In the genomic region with DNA sequence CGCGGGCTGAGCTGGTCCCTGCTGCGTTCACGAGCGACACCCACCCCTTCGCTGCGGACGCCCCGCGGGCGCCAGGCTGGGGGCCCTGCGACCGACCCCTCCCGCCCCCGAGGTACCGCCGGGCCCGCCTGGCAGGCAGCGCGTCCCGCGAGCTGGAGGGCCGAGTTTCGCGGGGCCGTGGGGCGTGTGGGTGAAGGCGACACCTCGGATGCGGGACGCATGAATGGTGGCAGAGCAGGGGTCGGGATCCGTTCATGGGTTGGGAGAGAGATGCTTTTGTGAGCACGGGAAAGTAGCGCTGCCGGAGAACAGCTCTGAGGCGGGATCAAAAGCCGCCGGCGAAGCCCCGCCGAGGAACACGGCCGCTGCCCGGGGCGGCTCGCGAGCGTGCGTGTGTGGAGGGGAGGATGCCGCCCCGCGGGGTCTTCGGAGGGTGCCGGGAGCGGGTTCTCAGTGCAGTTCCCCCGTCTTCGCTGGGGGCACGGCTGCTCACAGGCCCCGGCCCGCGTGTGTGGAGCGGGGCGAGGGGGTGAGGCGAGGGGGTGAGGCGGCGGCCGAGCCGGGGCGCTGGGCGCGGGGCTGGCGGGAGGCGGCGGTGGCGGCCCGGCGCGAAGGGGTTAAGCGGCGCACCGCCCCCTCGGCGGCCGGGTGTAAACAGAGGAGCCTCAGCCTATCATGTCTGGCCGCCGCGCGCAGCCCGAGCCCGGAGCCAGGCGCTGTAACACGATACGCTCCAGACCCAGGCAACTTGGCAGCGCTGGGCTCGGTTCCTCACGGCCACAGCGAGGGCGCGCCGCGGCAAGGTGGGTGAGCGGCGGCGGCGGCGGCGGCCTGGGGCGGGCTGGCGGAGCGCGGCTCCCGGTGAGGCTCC, we compare ENCODE assay signal across 1 cellular context.
A peak's percentile ranks its signal among the peaks of the same experiment; 100 is the strongest.
TF ChIP-seq lines count a peak whose summit lies in the region.

No MANE protein-coding gene starts in this region.

TF ChIP-seq in WTC11, 78 proteins besides CTCF, POLR2A, EP300 and RAD21 (continued from another document and continues in another):
- TF ChIP-seq, protein P1, sequence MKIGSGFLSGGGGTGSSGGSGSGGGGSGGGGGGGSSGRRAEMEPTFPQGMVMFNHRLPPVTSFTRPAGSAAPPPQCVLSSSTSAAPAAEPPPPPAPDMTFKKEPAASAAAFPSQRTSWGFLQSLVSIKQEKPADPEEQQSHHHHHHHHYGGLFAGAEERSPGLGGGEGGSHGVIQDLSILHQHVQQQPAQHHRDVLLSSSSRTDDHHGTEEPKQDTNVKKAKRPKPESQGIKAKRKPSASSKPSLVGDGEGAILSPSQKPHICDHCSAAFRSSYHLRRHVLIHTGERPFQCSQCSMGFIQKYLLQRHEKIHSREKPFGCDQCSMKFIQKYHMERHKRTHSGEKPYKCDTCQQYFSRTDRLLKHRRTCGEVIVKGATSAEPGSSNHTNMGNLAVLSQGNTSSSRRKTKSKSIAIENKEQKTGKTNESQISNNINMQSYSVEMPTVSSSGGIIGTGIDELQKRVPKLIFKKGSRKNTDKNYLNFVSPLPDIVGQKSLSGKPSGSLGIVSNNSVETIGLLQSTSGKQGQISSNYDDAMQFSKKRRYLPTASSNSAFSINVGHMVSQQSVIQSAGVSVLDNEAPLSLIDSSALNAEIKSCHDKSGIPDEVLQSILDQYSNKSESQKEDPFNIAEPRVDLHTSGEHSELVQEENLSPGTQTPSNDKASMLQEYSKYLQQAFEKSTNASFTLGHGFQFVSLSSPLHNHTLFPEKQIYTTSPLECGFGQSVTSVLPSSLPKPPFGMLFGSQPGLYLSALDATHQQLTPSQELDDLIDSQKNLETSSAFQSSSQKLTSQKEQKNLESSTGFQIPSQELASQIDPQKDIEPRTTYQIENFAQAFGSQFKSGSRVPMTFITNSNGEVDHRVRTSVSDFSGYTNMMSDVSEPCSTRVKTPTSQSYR (CRISPR knock-in tag; IDR thresholded peaks at IDR 0.05) = no peak
- TF ChIP-seq JUN (CRISPR knock-in tag; IDR thresholded peaks at IDR 0.05) (0 out of 2 replicates have a peak, but pooled peaks have one; percentile 67), TP53 (CRISPR knock-in tag; IDR thresholded peaks at IDR 0.05) (peak; percentile 62), SMAD3 (CRISPR knock-in tag; IDR thresholded peaks at IDR 0.05; ENCODE audit: borderline replicate concordance) (no peak), RORB (CRISPR knock-in tag; IDR thresholded peaks at IDR 0.05) (no peak), ZNF396 (CRISPR knock-in tag; IDR thresholded peaks at IDR 0.05; ENCODE audit: borderline replicate concordance) (no peak), USF1 (CRISPR knock-in tag; IDR thresholded peaks at IDR 0.05) (no peak), NFATC4 (CRISPR knock-in tag; IDR thresholded peaks at IDR 0.05) (no peak), FOXP1 (CRISPR knock-in tag; IDR thresholded peaks at IDR 0.05; ENCODE audit: borderline replicate concordance) (peak; percentile 79), ZNF671 (CRISPR knock-in tag; IDR thresholded peaks at IDR 0.05) (no peak), ZNF317 (CRISPR knock-in tag; IDR thresholded peaks at IDR 0.05; ENCODE audit: borderline replicate concordance, low read depth) (no peak), ZNF423 (CRISPR knock-in tag; IDR thresholded peaks at IDR 0.05) (0 out of 2 replicates have a peak, but pooled peaks have one; percentile 47), PREB (CRISPR knock-in tag; IDR thresholded peaks at IDR 0.05; ENCODE audit: borderline replicate concordance) (no peak), ATF1 (CRISPR knock-in tag; IDR thresholded peaks at IDR 0.05) (no peak), ZBTB43 (CRISPR knock-in tag; IDR thresholded peaks at IDR 0.05) (no peak), RELA (CRISPR knock-in tag; IDR thresholded peaks at IDR 0.05; ENCODE audit: borderline replicate concordance) (0 out of 2 replicates have a peak, but pooled peaks have one; percentile 73), HMGA2 (CRISPR knock-in tag; IDR thresholded peaks at IDR 0.05) (no peak), FOXK1 (CRISPR knock-in tag; IDR thresholded peaks at IDR 0.05) (peak; percentile 99), GRHL2 (CRISPR knock-in tag; IDR thresholded peaks at IDR 0.05; ENCODE audit: insufficient replicate concordance, severe bottlenecking) (no peak), NR2C2 (CRISPR knock-in tag; IDR thresholded peaks at IDR 0.05) (no peak), NR3C1 (CRISPR knock-in tag; conservative IDR thresholded peaks at IDR 0.05; ENCODE audit: low read depth) (0 out of 2 replicates have a peak, but pooled peaks have one; percentile 15)
- TF ChIP-seq, protein P2, sequence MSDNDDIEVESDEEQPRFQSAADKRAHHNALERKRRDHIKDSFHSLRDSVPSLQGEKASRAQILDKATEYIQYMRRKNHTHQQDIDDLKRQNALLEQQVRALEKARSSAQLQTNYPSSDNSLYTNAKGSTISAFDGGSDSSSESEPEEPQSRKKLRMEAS (CRISPR knock-in tag; IDR thresholded peaks at IDR 0.05) = no peak
- TF ChIP-seq, protein P3, sequence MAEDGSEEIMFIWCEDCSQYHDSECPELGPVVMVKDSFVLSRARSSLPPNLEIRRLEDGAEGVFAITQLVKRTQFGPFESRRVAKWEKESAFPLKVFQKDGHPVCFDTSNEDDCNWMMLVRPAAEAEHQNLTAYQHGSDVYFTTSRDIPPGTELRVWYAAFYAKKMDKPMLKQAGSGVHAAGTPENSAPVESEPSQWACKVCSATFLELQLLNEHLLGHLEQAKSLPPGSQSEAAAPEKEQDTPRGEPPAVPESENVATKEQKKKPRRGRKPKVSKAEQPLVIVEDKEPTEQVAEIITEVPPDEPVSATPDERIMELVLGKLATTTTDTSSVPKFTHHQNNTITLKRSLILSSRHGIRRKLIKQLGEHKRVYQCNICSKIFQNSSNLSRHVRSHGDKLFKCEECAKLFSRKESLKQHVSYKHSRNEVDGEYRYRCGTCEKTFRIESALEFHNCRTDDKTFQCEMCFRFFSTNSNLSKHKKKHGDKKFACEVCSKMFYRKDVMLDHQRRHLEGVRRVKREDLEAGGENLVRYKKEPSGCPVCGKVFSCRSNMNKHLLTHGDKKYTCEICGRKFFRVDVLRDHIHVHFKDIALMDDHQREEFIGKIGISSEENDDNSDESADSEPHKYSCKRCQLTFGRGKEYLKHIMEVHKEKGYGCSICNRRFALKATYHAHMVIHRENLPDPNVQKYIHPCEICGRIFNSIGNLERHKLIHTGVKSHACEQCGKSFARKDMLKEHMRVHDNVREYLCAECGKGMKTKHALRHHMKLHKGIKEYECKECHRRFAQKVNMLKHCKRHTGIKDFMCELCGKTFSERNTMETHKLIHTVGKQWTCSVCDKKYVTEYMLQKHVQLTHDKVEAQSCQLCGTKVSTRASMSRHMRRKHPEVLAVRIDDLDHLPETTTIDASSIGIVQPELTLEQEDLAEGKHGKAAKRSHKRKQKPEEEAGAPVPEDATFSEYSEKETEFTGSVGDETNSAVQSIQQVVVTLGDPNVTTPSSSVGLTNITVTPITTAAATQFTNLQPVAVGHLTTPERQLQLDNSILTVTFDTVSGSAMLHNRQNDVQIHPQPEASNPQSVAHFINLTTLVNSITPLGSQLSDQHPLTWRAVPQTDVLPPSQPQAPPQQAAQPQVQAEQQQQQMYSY (CRISPR knock-in tag; IDR thresholded peaks at IDR 0.05) = peak; percentile 38; the same call in 1 of the 2 replicates
- TF ChIP-seq, protein P4, sequence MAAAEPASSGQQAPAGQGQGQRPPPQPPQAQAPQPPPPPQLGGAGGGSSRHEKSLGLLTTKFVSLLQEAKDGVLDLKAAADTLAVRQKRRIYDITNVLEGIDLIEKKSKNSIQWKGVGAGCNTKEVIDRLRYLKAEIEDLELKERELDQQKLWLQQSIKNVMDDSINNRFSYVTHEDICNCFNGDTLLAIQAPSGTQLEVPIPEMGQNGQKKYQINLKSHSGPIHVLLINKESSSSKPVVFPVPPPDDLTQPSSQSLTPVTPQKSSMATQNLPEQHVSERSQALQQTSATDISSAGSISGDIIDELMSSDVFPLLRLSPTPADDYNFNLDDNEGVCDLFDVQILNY (CRISPR knock-in tag; IDR thresholded peaks at IDR 0.05) = no peak
- TF ChIP-seq, protein P5, sequence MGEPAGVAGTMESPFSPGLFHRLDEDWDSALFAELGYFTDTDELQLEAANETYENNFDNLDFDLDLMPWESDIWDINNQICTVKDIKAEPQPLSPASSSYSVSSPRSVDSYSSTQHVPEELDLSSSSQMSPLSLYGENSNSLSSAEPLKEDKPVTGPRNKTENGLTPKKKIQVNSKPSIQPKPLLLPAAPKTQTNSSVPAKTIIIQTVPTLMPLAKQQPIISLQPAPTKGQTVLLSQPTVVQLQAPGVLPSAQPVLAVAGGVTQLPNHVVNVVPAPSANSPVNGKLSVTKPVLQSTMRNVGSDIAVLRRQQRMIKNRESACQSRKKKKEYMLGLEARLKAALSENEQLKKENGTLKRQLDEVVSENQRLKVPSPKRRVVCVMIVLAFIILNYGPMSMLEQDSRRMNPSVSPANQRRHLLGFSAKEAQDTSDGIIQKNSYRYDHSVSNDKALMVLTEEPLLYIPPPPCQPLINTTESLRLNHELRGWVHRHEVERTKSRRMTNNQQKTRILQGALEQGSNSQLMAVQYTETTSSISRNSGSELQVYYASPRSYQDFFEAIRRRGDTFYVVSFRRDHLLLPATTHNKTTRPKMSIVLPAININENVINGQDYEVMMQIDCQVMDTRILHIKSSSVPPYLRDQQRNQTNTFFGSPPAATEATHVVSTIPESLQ (CRISPR knock-in tag; IDR thresholded peaks at IDR 0.05) = no peak
- TF ChIP-seq, protein P6, sequence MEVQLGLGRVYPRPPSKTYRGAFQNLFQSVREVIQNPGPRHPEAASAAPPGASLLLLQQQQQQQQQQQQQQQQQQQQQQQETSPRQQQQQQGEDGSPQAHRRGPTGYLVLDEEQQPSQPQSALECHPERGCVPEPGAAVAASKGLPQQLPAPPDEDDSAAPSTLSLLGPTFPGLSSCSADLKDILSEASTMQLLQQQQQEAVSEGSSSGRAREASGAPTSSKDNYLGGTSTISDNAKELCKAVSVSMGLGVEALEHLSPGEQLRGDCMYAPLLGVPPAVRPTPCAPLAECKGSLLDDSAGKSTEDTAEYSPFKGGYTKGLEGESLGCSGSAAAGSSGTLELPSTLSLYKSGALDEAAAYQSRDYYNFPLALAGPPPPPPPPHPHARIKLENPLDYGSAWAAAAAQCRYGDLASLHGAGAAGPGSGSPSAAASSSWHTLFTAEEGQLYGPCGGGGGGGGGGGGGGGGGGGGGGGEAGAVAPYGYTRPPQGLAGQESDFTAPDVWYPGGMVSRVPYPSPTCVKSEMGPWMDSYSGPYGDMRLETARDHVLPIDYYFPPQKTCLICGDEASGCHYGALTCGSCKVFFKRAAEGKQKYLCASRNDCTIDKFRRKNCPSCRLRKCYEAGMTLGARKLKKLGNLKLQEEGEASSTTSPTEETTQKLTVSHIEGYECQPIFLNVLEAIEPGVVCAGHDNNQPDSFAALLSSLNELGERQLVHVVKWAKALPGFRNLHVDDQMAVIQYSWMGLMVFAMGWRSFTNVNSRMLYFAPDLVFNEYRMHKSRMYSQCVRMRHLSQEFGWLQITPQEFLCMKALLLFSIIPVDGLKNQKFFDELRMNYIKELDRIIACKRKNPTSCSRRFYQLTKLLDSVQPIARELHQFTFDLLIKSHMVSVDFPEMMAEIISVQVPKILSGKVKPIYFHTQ (CRISPR knock-in tag; IDR thresholded peaks at IDR 0.05) = no peak
- TF ChIP-seq, protein P7, sequence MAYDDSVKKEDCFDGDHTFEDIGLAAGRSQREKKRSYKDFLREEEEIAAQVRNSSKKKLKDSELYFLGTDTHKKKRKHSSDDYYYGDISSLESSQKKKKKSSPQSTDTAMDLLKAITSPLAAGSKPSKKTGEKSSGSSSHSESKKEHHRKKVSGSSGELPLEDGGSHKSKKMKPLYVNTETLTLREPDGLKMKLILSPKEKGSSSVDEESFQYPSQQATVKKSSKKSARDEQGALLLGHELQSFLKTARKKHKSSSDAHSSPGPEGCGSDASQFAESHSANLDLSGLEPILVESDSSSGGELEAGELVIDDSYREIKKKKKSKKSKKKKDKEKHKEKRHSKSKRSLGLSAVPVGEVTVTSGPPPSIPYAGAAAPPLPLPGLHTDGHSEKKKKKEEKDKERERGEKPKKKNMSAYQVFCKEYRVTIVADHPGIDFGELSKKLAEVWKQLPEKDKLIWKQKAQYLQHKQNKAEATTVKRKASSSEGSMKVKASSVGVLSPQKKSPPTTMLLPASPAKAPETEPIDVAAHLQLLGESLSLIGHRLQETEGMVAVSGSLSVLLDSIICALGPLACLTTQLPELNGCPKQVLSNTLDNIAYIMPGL (CRISPR knock-in tag; IDR thresholded peaks at IDR 0.05) = peak; percentile 39; the same call in 1 of the 2 replicates
- TF ChIP-seq, protein P8, sequence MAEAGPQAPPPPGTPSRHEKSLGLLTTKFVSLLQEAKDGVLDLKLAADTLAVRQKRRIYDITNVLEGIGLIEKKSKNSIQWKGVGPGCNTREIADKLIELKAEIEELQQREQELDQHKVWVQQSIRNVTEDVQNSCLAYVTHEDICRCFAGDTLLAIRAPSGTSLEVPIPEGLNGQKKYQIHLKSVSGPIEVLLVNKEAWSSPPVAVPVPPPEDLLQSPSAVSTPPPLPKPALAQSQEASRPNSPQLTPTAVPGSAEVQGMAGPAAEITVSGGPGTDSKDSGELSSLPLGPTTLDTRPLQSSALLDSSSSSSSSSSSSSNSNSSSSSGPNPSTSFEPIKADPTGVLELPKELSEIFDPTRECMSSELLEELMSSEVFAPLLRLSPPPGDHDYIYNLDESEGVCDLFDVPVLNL (CRISPR knock-in tag; IDR thresholded peaks at IDR 0.05; ENCODE audit: borderline replicate concordance, low read depth) = peak; percentile 51; the same call in 1 of the 2 replicates
